ENCODE assay signal across 9 cellular contexts in genomic region chr11:77407613-77408012, GRCh38.
A peak's percentile ranks its signal among the peaks of the same experiment; 100 is the strongest.
DNase-seq lines count a peak whose midpoint lies in the region; ATAC-seq, FAIRE-seq and TF ChIP-seq lines count a peak whose summit lies in the region.
"Had no signal": no experiment of that assay in that cellular context is flagged by ENCODE, and none has a peak within 500 bp of the region (broad histone marks: within the 10 kb centered on the region; RNA-seq: fewer than 3 reads in every experiment).

No MANE protein-coding gene starts in this region.

- intact Hi-C loops in thyroid gland (cut with DNase I): no loop called here

- POLR2A ChIA-PET in HEK293T (lab: Yijun Ruan, JAX): no interaction called here

- DNase-seq in NCI-H345 (lab: John Stamatoyannopoulos, UW): peak; percentile 40
- no peak for DNase-seq in NCI-H345 treated with DMSO at 0.1 percent for 48 hours (lab: John Stamatoyannopoulos, UW; ENCODE audit: unreplicated experiment)
- peak; percentile 3 for DNase-seq in RPMI8226
- DNase-seq in fibroblast of the conjunctiva (ENCODE audit: low read depth): peak; percentile 68
- DNase-seq in thyroid gland: peak; percentile 72 to 74
- DNase-seq in HEK293T (ENCODE audit: extremely low spot score): no peak
- DNase-seq in GM12892 (ENCODE audit: insufficient read length): no peak

- H3K27me3 ChIP-seq in thyroid gland: no peaks in the 10 kb centered on the region
- H3K27me3 ChIP-seq: BLaER1 had no signal

- H3K4me1 ChIP-seq in thyroid gland: peaks cover 49 to 54% of the 10 kb centered on the region in 2 donors

- no peak overlapping the region for H3K27ac ChIP-seq in thyroid gland
- H3K27ac ChIP-seq: BLaER1 had no signal

- no peaks in the 10 kb centered on the region for H3K9me3 ChIP-seq in thyroid gland
- H3K9me3 ChIP-seq: BLaER1 had no signal

- FAIRE-seq in GM12892 (lab: Jason Lieb, UNC): no peak

- TF ChIP-seq CTCF in thyroid gland (IDR thresholded peaks at IDR 0.05): no peak

- TF ChIP-seq POLR2A in thyroid gland (IDR thresholded peaks at IDR 0.05) (no peak), GM12892 (IDR thresholded peaks at IDR 0.05; ENCODE audit: low read depth, low read length) (no peak)

- ATAC-seq in HG02588 (IDR thresholded peaks at IDR 0.05; ENCODE audit: unreplicated experiment): no peak

- 8 to 20% methylated on average over 4 of the region's 4 CpGs for WGBS in thyroid gland, 2 donors

- H3K36me3 ChIP-seq in thyroid gland: no peaks in the 10 kb centered on the region
- H3K36me3 ChIP-seq: BLaER1 had no signal

- CTCF ChIA-PET in HEK293T (lab: Yijun Ruan, JAX): interaction anchor here (0.6 kb wide), 1 partner anchor 193 kb away, joined by 3 read pairs; no protein-coding TSS in a partner anchor

- H3K4me3 ChIP-seq in thyroid gland (replicated peaks in 1 of 3): no peak overlapping the region
- H3K4me3 ChIP-seq: BLaER1 had no signal

TF ChIP-seq in HEK293T, 16 proteins besides CTCF, POLR2A, EP300 and RAD21:
- TF ChIP-seq FOXK2 (IDR thresholded peaks at IDR 0.05): no peak
- no peak for TF ChIP-seq ZNF384 (IDR thresholded peaks at IDR 0.05)
- TF ChIP-seq, protein P1, sequence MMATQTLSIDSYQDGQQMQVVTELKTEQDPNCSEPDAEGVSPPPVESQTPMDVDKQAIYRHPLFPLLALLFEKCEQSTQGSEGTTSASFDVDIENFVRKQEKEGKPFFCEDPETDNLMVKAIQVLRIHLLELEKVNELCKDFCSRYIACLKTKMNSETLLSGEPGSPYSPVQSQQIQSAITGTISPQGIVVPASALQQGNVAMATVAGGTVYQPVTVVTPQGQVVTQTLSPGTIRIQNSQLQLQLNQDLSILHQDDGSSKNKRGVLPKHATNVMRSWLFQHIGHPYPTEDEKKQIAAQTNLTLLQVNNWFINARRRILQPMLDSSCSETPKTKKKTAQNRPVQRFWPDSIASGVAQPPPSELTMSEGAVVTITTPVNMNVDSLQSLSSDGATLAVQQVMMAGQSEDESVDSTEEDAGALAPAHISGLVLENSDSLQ (IDR thresholded peaks at IDR 0.05): no peak
- TF ChIP-seq ELF4 (IDR thresholded peaks at IDR 0.05): no peak
- no peak for TF ChIP-seq LEF1 (IDR thresholded peaks at IDR 0.05; ENCODE audit: borderline replicate concordance)

Comparison
In these comparisons a context has a peak if more than half of its experiments do, and no peak if none do; other contexts are left out.
1. DNase-seq: peak in NCI-H345 (single experiment), RPMI8226 (single experiment), fibroblast of the conjunctiva (single experiment) and thyroid gland (2 of 2); none in NCI-H345 treated with DMSO at 0.1 percent for 48 hours (single experiment), HEK293T (single experiment) and GM12892 (single experiment).